16 cellular contexts compared by ENCODE assay signal in the genomic region with DNA sequence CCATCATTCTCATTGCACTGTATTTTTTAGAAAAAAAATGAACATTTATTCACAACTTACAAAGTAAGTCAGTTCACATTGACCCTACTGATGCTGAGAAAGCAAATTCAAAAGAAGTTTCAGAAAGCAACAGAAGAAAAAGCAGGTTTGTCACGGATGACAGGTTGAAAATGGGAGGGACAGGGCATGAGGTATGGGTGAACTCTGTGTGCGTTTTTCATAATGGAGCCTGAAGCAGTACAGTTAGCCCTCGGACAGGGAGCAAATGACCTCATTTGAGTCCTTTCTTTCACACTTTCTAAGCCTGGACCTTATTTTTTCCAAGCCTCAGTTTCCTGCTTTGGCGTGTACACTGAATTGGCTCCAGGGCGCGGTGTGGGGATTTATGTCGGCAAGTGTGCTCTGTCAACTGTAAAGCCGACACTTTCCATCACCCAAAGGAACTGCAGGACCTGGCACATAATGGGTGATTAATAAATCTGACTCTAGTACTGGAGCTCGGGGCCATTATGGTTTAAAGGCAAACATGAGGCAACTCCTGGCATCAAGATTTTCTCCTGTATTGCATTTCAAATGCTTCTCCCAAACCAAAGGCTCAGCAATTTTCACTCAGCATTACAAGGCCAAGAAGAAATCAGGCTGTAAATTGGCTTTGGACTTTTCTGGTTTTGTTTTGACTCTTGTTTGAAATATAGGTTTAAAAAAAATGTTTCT.
DNase-seq lines count a peak whose midpoint lies in the region; ATAC-seq and TF ChIP-seq lines count a peak whose summit lies in the region.
"Had no signal": no experiment of that assay in that cellular context is flagged by ENCODE, and none has a peak within 500 bp of the region (broad histone marks: within the 10 kb centered on the region; RNA-seq: fewer than 3 reads in every experiment).

No MANE protein-coding gene starts in this region.

- H3K14ac ChIP-seq in mesenchymal stem cell (ENCODE audit: low read length in 2 of 2): no peak overlapping the region

- H3K27ac ChIP-seq in mesenchymal stem cell (ENCODE audit: low read length, poor library complexity, severe bottlenecking) (no peak overlapping the region), subcutaneous abdominal adipose tissue (ENCODE audit: low read depth, low read length) (peak overlapping the region; percentile 48), testis (no peak overlapping the region)
- H3K27ac ChIP-seq: PC-9, SJSA1 had no signal

- H3K4ac ChIP-seq in mesenchymal stem cell (ENCODE audit: low read depth in 1 of 2, low read length in 2 of 2): no peak overlapping the region

- H3K36me3 ChIP-seq in adipocyte (ENCODE audit: control insufficient read depth, insufficient read depth, low read length, severe bottlenecking): no peaks in the 10 kb centered on the region
- no peaks in the 10 kb centered on the region for H3K36me3 ChIP-seq in mesenchymal stem cell (ENCODE audit: control insufficient read depth in 1 of 2, insufficient read depth in 2 of 2, low read depth in 1 of 2, low read length in 2 of 2)
- no peaks in the 10 kb centered on the region for H3K36me3 ChIP-seq in subcutaneous abdominal adipose tissue (ENCODE audit: control insufficient read depth in 5 of 5, insufficient read depth in 5 of 5, low read length in 5 of 5)
- H3K36me3 ChIP-seq in testis (ENCODE audit: low read depth, missing control alignments): no peaks in the 10 kb centered on the region
- H3K36me3 ChIP-seq: SJSA1 had no signal

- no peak for ATAC-seq in HG03378 (IDR thresholded peaks at IDR 0.05; ENCODE audit: unreplicated experiment)

- no peak for TF ChIP-seq POLR2A in testis (IDR thresholded peaks at IDR 0.05)

- H2BK5ac ChIP-seq in mesenchymal stem cell (ENCODE audit: low read depth, low read length, poor library complexity, severe bottlenecking): no peak overlapping the region

- no peak overlapping the region for H4K91ac ChIP-seq in mesenchymal stem cell (ENCODE audit: low read length)

- no peak overlapping the region for H4K8ac ChIP-seq in mesenchymal stem cell (ENCODE audit: low read length)

- peak overlapping the region; percentile 66 for H3K4me3 ChIP-seq in adipocyte (ENCODE audit: low read length)
- H3K4me3 ChIP-seq in mesenchymal stem cell (ENCODE audit: insufficient read depth in 1 of 2, low read depth in 1 of 2, low read length in 2 of 2): peak overlapping the region in 1 of 2 experiments; percentile 28
- peak overlapping the region in 3 of 5 donors; percentile 0 to 25 (median 12) for H3K4me3 ChIP-seq in subcutaneous abdominal adipose tissue (ENCODE audit: low read depth in 1 of 5, low read length in 5 of 5)
- no peak overlapping the region for H3K4me3 ChIP-seq in testis
- H3K4me3 ChIP-seq: PC-9, SJSA1 had no signal

- intact Hi-C loops in testis (cut with DNase I; ENCODE audit: low total_unique reads): no loop called here

- DNase-seq in adipocyte (ENCODE audit: low read depth) (no peak), fibroblast of peridontal ligament (ENCODE audit: extremely low read depth) (peak; percentile 62), mesenchymal stem cell (no peak), testis (no peak)
- DNase-seq in stimulated activated naive CD4-positive, alpha-beta T cell (lab: John Stamatoyannopoulos, UW): no peak
- DNase-seq: C1 segment of cervical spinal cord, H7, IMR-90, NCI-H1417 treated with DMSO at 0.1 percent for 48 hours, NCI-H187 treated with DMSO at 0.1 percent for 48 hours, NCI-H2227 treated with DMSO at 0.1 percent for 48 hours, NCI-H510A treated with DMSO at 0.1 percent for 48 hours, PC-9 had no signal

- H3K4me1 ChIP-seq in adipocyte (ENCODE audit: control insufficient read depth, insufficient read depth, low read length) (peaks cover 17% of the 10 kb centered on the region), mesenchymal stem cell (ENCODE audit: control insufficient read depth, insufficient read depth, low read depth, low read length) (no peaks in the 10 kb centered on the region), subcutaneous abdominal adipose tissue (ENCODE audit: control insufficient read depth in 5 of 5, insufficient read depth in 5 of 5, low read length in 5 of 5) (peaks cover 0 to 10% (median 3%) of the 10 kb centered on the region in 5 donors), testis (no peaks in the 10 kb centered on the region)
- H3K4me1 ChIP-seq: SJSA1 had no signal

- H3K79me1 ChIP-seq in mesenchymal stem cell (replicated peaks; ENCODE audit: low read length, poor library complexity, severe bottlenecking): no peaks in the 10 kb centered on the region

- H3K23ac ChIP-seq in mesenchymal stem cell (ENCODE audit: low read length in 2 of 2): no peak overlapping the region

- H2AK5ac ChIP-seq in mesenchymal stem cell (ENCODE audit: low read length, severe bottlenecking): no peak overlapping the region

- H3K27me3 ChIP-seq in adipocyte (replicated peaks; ENCODE audit: control insufficient read depth, insufficient read depth, low read length) (no peaks in the 10 kb centered on the region), mesenchymal stem cell (ENCODE audit: control insufficient read depth in 1 of 2, insufficient read depth in 1 of 2, low read length in 2 of 2) (no peaks in the 10 kb centered on the region), subcutaneous abdominal adipose tissue (ENCODE audit: control insufficient read depth in 5 of 5, insufficient read depth in 4 of 5, low read length in 5 of 5) (no peaks in the 10 kb centered on the region), testis (no peaks in the 10 kb centered on the region)
- H3K27me3 ChIP-seq: SJSA1 had no signal

- H2BK15ac ChIP-seq in mesenchymal stem cell (ENCODE audit: low read depth, poor library complexity, severe bottlenecking): no peak overlapping the region

- no peak overlapping the region for H3K4me2 ChIP-seq in mesenchymal stem cell (ENCODE audit: low read length, poor library complexity, severe bottlenecking)
- H3K4me2 ChIP-seq: PC-9 had no signal

- no peak overlapping the region for H2BK120ac ChIP-seq in mesenchymal stem cell (ENCODE audit: low read depth, low read length)

- no peak for TF ChIP-seq CTCF in testis (IDR thresholded peaks at IDR 0.05)

- H2BK12ac ChIP-seq in mesenchymal stem cell (ENCODE audit: low read length in 2 of 2): no peak overlapping the region

- WGBS in mesenchymal stem cell: 92% methylated on average over 9 of the region's 9 CpGs
- WGBS in testis, 2 donors: 87 to 92% methylated on average over 9 of the region's 9 CpGs

- no peak overlapping the region for H2AFZ ChIP-seq in mesenchymal stem cell (ENCODE audit: low read depth, low read length)
- H2AFZ ChIP-seq: PC-9 had no signal

- peak overlapping the region; percentile 52 for H3K9ac ChIP-seq in adipocyte (ENCODE audit: low read length)
- H3K9ac ChIP-seq in mesenchymal stem cell (ENCODE audit: low read length): peak overlapping the region; percentile 39
- H3K9ac ChIP-seq in subcutaneous abdominal adipose tissue (ENCODE audit: low read length in 5 of 5): no peak overlapping the region

- no peak overlapping the region for H3K18ac ChIP-seq in mesenchymal stem cell (ENCODE audit: low read depth in 1 of 2, low read length in 2 of 2)

- H3K9me3 ChIP-seq in adipocyte (ENCODE audit: control insufficient read depth, low read length) (peaks cover 24% of the 10 kb centered on the region), mesenchymal stem cell (ENCODE audit: control insufficient read depth, low read length) (peaks cover 26% of the 10 kb centered on the region), subcutaneous abdominal adipose tissue (ENCODE audit: control insufficient read depth in 5 of 5, low read length in 5 of 5) (peaks cover 0 to 11% (median 9%) of the 10 kb centered on the region in 5 donors), testis (no peaks in the 10 kb centered on the region)
- H3K9me3 ChIP-seq: SJSA1 had no signal

Comparison
In these comparisons a context has a peak if more than half of its experiments do, and no peak if none do; other contexts are left out.
1. H3K4me3 ChIP-seq: peak in adipocyte (single experiment) and subcutaneous abdominal adipose tissue (3 of 5); none in testis (0 of 2).
2. H3K9ac ChIP-seq: peak in adipocyte (single experiment) and mesenchymal stem cell (single experiment); none in subcutaneous abdominal adipose tissue (0 of 5).